ENCODE assay signal across 8 cellular contexts in the genomic region with DNA sequence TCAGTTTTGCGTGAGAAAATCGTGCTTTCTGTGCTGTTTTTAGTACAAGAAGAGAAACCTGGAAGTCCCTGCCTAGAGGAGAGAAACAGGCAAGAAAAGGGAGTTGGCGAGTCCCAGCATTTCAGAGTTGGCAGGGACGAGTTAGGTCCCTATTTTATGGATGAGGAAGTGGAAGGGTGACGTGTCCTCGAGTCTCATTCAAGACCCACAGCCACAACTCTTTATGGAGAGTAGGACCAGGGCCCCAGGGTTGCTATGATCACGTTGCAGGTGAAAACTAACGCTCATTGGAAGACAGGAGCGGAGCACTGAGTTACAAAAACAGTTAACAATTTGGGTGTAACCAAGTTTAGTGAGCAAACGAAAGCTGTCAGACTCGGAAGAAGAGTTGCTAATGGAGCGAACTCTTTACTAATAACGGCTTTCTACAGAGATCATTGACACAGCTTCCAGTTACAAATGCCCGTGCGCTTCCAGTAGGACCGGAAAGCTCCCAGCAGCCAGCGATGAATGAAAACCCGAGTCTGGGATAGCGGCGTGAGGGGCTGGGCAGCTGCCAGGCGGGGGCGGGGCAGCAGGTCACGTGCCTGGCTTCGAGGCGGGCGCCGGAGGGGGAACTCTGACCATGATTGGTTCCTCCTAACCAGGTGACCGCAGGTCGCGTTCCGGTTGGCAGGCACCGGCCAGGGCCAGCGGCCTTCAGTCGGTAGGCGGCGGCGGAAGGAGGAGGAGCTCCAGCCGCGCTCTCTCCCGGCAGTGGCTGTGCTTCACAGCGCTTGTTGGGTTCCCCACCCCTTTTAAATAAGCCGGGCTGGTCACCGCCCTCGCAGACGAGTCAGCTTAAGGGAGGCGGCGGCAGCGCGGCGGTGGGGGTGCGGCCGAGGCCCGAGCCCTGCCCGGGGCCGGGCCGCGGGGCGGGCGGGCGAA.
DNase-seq lines count a peak whose midpoint lies in the region; ATAC-seq, FAIRE-seq and TF ChIP-seq lines count a peak whose summit lies in the region.

A gene (plus strand): TSS at position 827 of the 927 bp plus-strand sequence. CDS start 257 bp downstream, outside the sequence.

- no peaks in the 10 kb centered on the region for H3K27me3 ChIP-seq in Loucy (ENCODE audit: insufficient read depth, low read length, poor library complexity, severe bottlenecking)

- no peaks in the 10 kb centered on the region for H3F3A ChIP-seq in Loucy (ENCODE audit: low read depth)

- H3K27ac Mint-ChIP-seq in nephron progenitor cell = peak within 1 kb of the TSS; percentile 95
- peak within 1 kb of the TSS; percentile 81 to 95 for H3K27ac Mint-ChIP-seq in stimulated activated naive CD8-positive, alpha-beta T cell treated with anti-CD3 and anti-CD28 coated beads, Interleukin-15, amount 100 ng/mL, for 72 hours

- no peaks in the 10 kb centered on the region for H3K9me2 ChIP-seq in Loucy (replicated peaks; ENCODE audit: low read depth, low read length)

- peaks cover 19% of the 10 kb centered on the region for H4K20me1 ChIP-seq in Loucy (ENCODE audit: insufficient read depth, low read length, poor library complexity, severe bottlenecking)

- no peaks in the 10 kb centered on the region for H3K36me3 ChIP-seq in Loucy (ENCODE audit: insufficient read depth, low read length)

- peaks cover 34% of the 10 kb centered on the region for H3K79me2 ChIP-seq in Loucy (ENCODE audit: insufficient read depth, low read length)

- peaks cover 4% of the 10 kb centered on the region for H3K9me3 Mint-ChIP-seq in nephron progenitor cell
- H3K9me3 Mint-ChIP-seq in stimulated activated naive CD8-positive, alpha-beta T cell treated with anti-CD3 and anti-CD28 coated beads, Interleukin-15, amount 100 ng/mL, for 72 hours = no peaks in the 10 kb centered on the region

- H2AFZ ChIP-seq in Loucy (ENCODE audit: low read length) = peak within 1 kb of the TSS; percentile 94

- peak; percentile 84 for FAIRE-seq in H54 (lab: Jason Lieb, UNC)

- peak within 1 kb of the TSS; percentile 80 for H3K4me2 ChIP-seq in Loucy (ENCODE audit: low read depth, low read length, poor library complexity, severe bottlenecking)

- H3K27me3 Mint-ChIP-seq in nephron progenitor cell (ENCODE audit: low read depth, poor library complexity) = peaks cover 3% of the 10 kb centered on the region
- no peaks in the 10 kb centered on the region for H3K27me3 Mint-ChIP-seq in stimulated activated naive CD8-positive, alpha-beta T cell treated with anti-CD3 and anti-CD28 coated beads, Interleukin-15, amount 100 ng/mL, for 72 hours

- peak within 1 kb of the TSS; percentile 76 for H3K9ac ChIP-seq in Loucy (ENCODE audit: low read depth, low read length, poor library complexity, severe bottlenecking)

- peak within 1 kb of the TSS; percentile 98 for H3K4me3 Mint-ChIP-seq in nephron progenitor cell
- peak within 1 kb of the TSS; percentile 85 to 94 for H3K4me3 Mint-ChIP-seq in stimulated activated naive CD8-positive, alpha-beta T cell treated with anti-CD3 and anti-CD28 coated beads, Interleukin-15, amount 100 ng/mL, for 72 hours

- H3K4me1 Mint-ChIP-seq in nephron progenitor cell = peaks cover 29% of the 10 kb centered on the region
- H3K4me1 Mint-ChIP-seq in stimulated activated naive CD8-positive, alpha-beta T cell treated with anti-CD3 and anti-CD28 coated beads, Interleukin-15, amount 100 ng/mL, for 72 hours = peaks cover 40% of the 10 kb centered on the region

- H3K4me1 ChIP-seq in Loucy (ENCODE audit: insufficient read depth, low read length, poor library complexity, severe bottlenecking) = peaks cover 24% of the 10 kb centered on the region

- TF ChIP-seq CTCF in Loucy (conservative IDR thresholded peaks at IDR 0.05; ENCODE audit: low read length) (no peak), nephron progenitor cell (IDR thresholded peaks at IDR 0.05) (no peak)

- peak within 1 kb of the TSS; percentile 92 for H3K4me3 ChIP-seq in Loucy (ENCODE audit: low read length, poor library complexity, severe bottlenecking)

- H3K36me3 Mint-ChIP-seq in nephron progenitor cell (ENCODE audit: low read depth) = peaks cover 22% of the 10 kb centered on the region

- DNase-seq in EL (peak; percentile 99), H54 (ENCODE audit: insufficient read length, low spot score) (peak; percentile 97), activated gamma-delta T cell (lab: John Stamatoyannopoulos, UW) (peak; percentile 97), fibroblast of the conjunctiva (ENCODE audit: low read depth) (peak; percentile 100), nephron progenitor cell (peak; percentile 98)
- DNase-seq in stimulated activated naive CD8-positive, alpha-beta T cell treated with anti-CD3 and anti-CD28 coated beads, Interleukin-15, amount 100 ng/mL, for 72 hours = peak; percentile 97 to 99

- TF ChIP-seq POLR2A in H54 (IDR thresholded peaks at IDR 0.05; ENCODE audit: low read depth, low read length) = peak; percentile 79
- TF ChIP-seq POLR2A in Raji (IDR thresholded peaks at IDR 0.05; ENCODE audit: insufficient read depth, low read depth, low read length) = peak; percentile 86

- no peaks in the 10 kb centered on the region for H3K9me3 ChIP-seq in Loucy (ENCODE audit: insufficient read depth, low read depth, low read length)

- peak; percentile 98 for ATAC-seq in stimulated activated naive CD8-positive, alpha-beta T cell treated with anti-CD3 and anti-CD28 coated beads, Interleukin-15, amount 100 ng/mL, for 72 hours

Comparison
In these comparisons a context has a peak if more than half of its experiments do, and no peak if none do; other contexts are left out.
1. Peak in every context shown above with its lines: DNase-seq, ATAC-seq and H3K4me3 ChIP-seq.